In the genomic region with DNA sequence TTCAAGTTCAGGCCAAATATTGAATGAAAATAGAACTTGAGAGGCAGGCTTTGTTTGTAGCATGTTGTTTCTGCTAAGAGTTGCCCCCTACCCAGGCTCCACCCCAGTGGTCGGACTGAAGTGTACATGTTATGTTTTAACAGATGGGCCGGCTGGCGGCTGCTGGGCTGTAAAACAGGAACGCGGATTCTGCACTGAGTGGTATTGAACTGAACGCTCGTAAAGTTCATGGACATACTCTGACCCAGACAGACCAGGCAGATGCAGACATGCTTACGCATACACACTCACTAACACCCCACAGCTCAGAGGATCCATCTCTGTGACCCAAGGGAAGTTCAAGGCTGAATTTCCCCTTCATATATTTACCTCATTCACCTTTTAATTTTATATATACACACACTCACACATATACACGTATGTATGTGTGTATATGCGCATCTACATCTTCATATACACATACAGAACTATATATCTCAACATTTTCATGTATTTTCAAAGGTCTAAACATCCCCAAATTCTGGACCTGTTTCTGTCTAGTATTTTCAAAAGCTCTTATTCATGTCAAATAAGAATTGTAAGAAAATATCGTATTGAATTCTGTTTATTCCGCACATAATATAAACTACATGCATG, we compare ENCODE assay signal across 8 cellular contexts. TPM values are rescaled to one million over a fixed set of nuclear protein-coding genes. Genes with fewer than 3 reads are reported as not detected.
A peak's percentile ranks its signal among the peaks of the same experiment; 100 is the strongest.
DNase-seq lines count a peak whose midpoint lies in the region; ATAC-seq, FAIRE-seq and TF ChIP-seq lines count a peak whose summit lies in the region.

No MANE protein-coding gene starts in this region.

- no peak overlapping the region for H3K9ac ChIP-seq in KMS-11
- H3K9ac ChIP-seq in keratinocyte (ENCODE audit: control insufficient read depth, extremely low read depth, insufficient read depth, low read length): no peak overlapping the region

- H3K4me1 ChIP-seq in KMS-11 (ENCODE audit: low read depth, poor library complexity, severe bottlenecking): peaks cover 11% of the 10 kb centered on the region
- peaks cover 7% of the 10 kb centered on the region for H3K4me1 ChIP-seq in keratinocyte (ENCODE audit: control insufficient read depth, extremely low read depth, insufficient read depth, low read length)
- H3K4me1 ChIP-seq in thymus (ENCODE audit: control insufficient read depth, insufficient read depth, low read length): peaks cover 5% of the 10 kb centered on the region

- POLR2A ChIA-PET in activated CD8-positive, alpha-beta T cell treated with anti-CD3 and anti-CD28 coated beads, Interleukin-2, amount 10 ng/mL, durations not matched to agents 7 days and 5 days (lab: Charles Lee): interaction anchor here (0.8 to 4.4 kb wide), 5 partner anchors 44 to 251 kb away, joined by 3 to 23 read pairs (median 4); no protein-coding TSS in a partner anchor

- H3K9me1 ChIP-seq in keratinocyte (ENCODE audit: control insufficient read depth, extremely low read depth, insufficient read depth, low read length): no peaks in the 10 kb centered on the region

- no TSS peak for BruUV-seq in Calu3 (replicated peaks; lab: Mats Ljungman, UMichigan)

- peaks cover 29% of the 10 kb centered on the region for H3K36me3 Mint-ChIP-seq in Calu3 (ENCODE audit: insufficient read depth, unreplicated experiment)
- H3K36me3 Mint-ChIP-seq in activated CD8-positive, alpha-beta T cell treated with anti-CD3 and anti-CD28 coated beads, Interleukin-2, amount 10 ng/mL, durations not matched to agents 7 days and 5 days (ENCODE audit: low read depth): no peaks in the 10 kb centered on the region

- H3K9me3 ChIP-seq in keratinocyte (ENCODE audit: control insufficient read depth, low read depth, low read length): no peaks in the 10 kb centered on the region
- H3K9me3 ChIP-seq in thymus (ENCODE audit: control insufficient read depth): peaks cover 1% of the 10 kb centered on the region

- DNase-seq in Calu3 (peak; percentile 12), keratinocyte (ENCODE audit: low read depth, low spot score) (no peak)
- no peak for DNase-seq in activated CD8-positive, alpha-beta T cell treated with anti-CD3 and anti-CD28 coated beads, Interleukin-2, amount 10 ng/mL, durations not matched to agents 7 days and 5 days
- DNase-seq in stimulated activated naive CD4-positive, alpha-beta T cell treated with Interleukin-2 at 50 U/mL for 16 hours (lab: John Stamatoyannopoulos, UW): no peak

- no peak for FAIRE-seq in keratinocyte (lab: Jason Lieb, UNC)

- CTCF ChIA-PET in Calu3 (lab: Charles Lee): interaction anchor here (0.7 to 2.5 kb wide), 8 partner anchors 8 to 110 kb away, joined by 3 to 6 read pairs (median 3); no protein-coding TSS in a partner anchor
- CTCF ChIA-PET in activated CD8-positive, alpha-beta T cell treated with anti-CD3 and anti-CD28 coated beads, Interleukin-2, amount 10 ng/mL, durations not matched to agents 7 days and 5 days (lab: Charles Lee): interaction anchor here (0.9 to 1.2 kb wide), 5 partner anchors 9 to 308 kb away, joined by 3 to 4 read pairs (median 3); no protein-coding TSS in a partner anchor

- peak overlapping the region; percentile 70 for H3K4me2 ChIP-seq in KMS-11
- peak overlapping the region; percentile 96 for H3K4me2 ChIP-seq in keratinocyte (ENCODE audit: control insufficient read depth, extremely low read depth, insufficient read depth, low read depth, low read length)

- H3K27ac Mint-ChIP-seq in Calu3 (ENCODE audit: unreplicated experiment): peak overlapping the region; percentile 28
- no peak overlapping the region for H3K27ac Mint-ChIP-seq in activated CD8-positive, alpha-beta T cell treated with anti-CD3 and anti-CD28 coated beads, Interleukin-2, amount 10 ng/mL, durations not matched to agents 7 days and 5 days

- H3K27me3 ChIP-seq in KMS-11 (ENCODE audit: insufficient read depth, low read depth) (no peaks in the 10 kb centered on the region), keratinocyte (ENCODE audit: control insufficient read depth, extremely low read depth, insufficient read depth, low read length) (peaks cover 23% of the 10 kb centered on the region), thymus (ENCODE audit: control insufficient read depth, insufficient read depth) (peaks cover 5% of the 10 kb centered on the region)

- intact Hi-C loops in Calu3 (cut with micrococcal nuclease; ENCODE audit: unreplicated experiment): loop anchor here (5.0 kb wide), 1 partner anchor 112 kb away; no protein-coding TSS in a partner anchor

- H3K9me3 Mint-ChIP-seq in Calu3 (ENCODE audit: low read depth, unreplicated experiment): no peaks in the 10 kb centered on the region
- H3K9me3 Mint-ChIP-seq in activated CD8-positive, alpha-beta T cell treated with anti-CD3 and anti-CD28 coated beads, Interleukin-2, amount 10 ng/mL, durations not matched to agents 7 days and 5 days (ENCODE audit: insufficient read depth): no peaks in the 10 kb centered on the region

- WGBS in thymus: 37% methylated on average over 12 of the region's 12 CpGs

- H3K79me2 ChIP-seq in KMS-11 (ENCODE audit: insufficient read depth, low read depth): no peaks in the 10 kb centered on the region
- H3K79me2 ChIP-seq in keratinocyte (ENCODE audit: control insufficient read depth, insufficient read depth, low read length): no peaks in the 10 kb centered on the region

- H3K27me3 Mint-ChIP-seq in Calu3 (ENCODE audit: unreplicated experiment): no peaks in the 10 kb centered on the region
- H3K27me3 Mint-ChIP-seq in activated CD8-positive, alpha-beta T cell treated with anti-CD3 and anti-CD28 coated beads, Interleukin-2, amount 10 ng/mL, durations not matched to agents 7 days and 5 days (ENCODE audit: low read depth): peaks cover 24% of the 10 kb centered on the region

- H4K20me1 ChIP-seq in KMS-11 (ENCODE audit: insufficient read depth): no peaks in the 10 kb centered on the region
- no peaks in the 10 kb centered on the region for H4K20me1 ChIP-seq in keratinocyte (ENCODE audit: control insufficient read depth, extremely low read depth, insufficient read depth, low read length)

- H3K4me1 Mint-ChIP-seq in Calu3 (ENCODE audit: low read depth, unreplicated experiment): peaks cover 13% of the 10 kb centered on the region
- peaks cover 15% of the 10 kb centered on the region for H3K4me1 Mint-ChIP-seq in activated CD8-positive, alpha-beta T cell treated with anti-CD3 and anti-CD28 coated beads, Interleukin-2, amount 10 ng/mL, durations not matched to agents 7 days and 5 days (ENCODE audit: low read depth)

- H2AFZ ChIP-seq in KMS-11 (ENCODE audit: low read depth) (peak overlapping the region; percentile 95; the same call in 1 of the 2 replicates), keratinocyte (ENCODE audit: control insufficient read depth, low read length) (no peak overlapping the region)

- dilution Hi-C loops in keratinocyte (cut with MboI; ENCODE audit: extremely low pct_ligation_motif_present, low sequenced_read_pairs): no loop called here

- TF ChIP-seq CTCF in Calu3 (IDR thresholded peaks at IDR 0.05; ENCODE audit: unreplicated experiment) (no peak), KMS-11 (conservative IDR thresholded peaks at IDR 0.05; ENCODE audit: low read depth, low read length) (no peak), keratinocyte (optimal IDR thresholded peaks at IDR 0.05 in 1 of 3, IDR thresholded peaks at IDR 0.05 in 1 of 3, conservative IDR thresholded peaks at IDR 0.05 in 1 of 3; ENCODE audit: extremely low read depth in 1 of 3, insufficient read depth in 2 of 3, low read length in 3 of 3) (no peak)

- H3K27ac ChIP-seq in KMS-11: no peak overlapping the region
- H3K27ac ChIP-seq in keratinocyte (ENCODE audit: control insufficient read depth, insufficient read depth, low read length): no peak overlapping the region
- no peak overlapping the region for H3K27ac ChIP-seq in thymus (ENCODE audit: low read depth)

- no peaks in the 10 kb centered on the region for H3K36me3 ChIP-seq in KMS-11 (ENCODE audit: insufficient read depth)
- H3K36me3 ChIP-seq in keratinocyte (ENCODE audit: control insufficient read depth in 2 of 2, extremely low read depth in 1 of 2, insufficient read depth in 2 of 2, low read length in 2 of 2): no peaks in the 10 kb centered on the region
- no peaks in the 10 kb centered on the region for H3K36me3 ChIP-seq in thymus (ENCODE audit: control insufficient read depth, insufficient read depth)

- ATAC-seq in activated CD8-positive, alpha-beta T cell treated with anti-CD3 and anti-CD28 coated beads, Interleukin-2, amount 10 ng/mL, durations not matched to agents 7 days and 5 days: no peak
- ATAC-seq in HG02970 (IDR thresholded peaks at IDR 0.05; ENCODE audit: low FRiP score, unreplicated experiment) (no peak), GM19035 (IDR thresholded peaks at IDR 0.05; ENCODE audit: unreplicated experiment) (no peak)

- H3K4me3 ChIP-seq in KMS-11 (IDR thresholded peaks at IDR 0.05; ENCODE audit: insufficient read depth, low read depth, low read length) (no peak overlapping the region), keratinocyte (ENCODE audit: control insufficient read depth in 2 of 3, extremely low read depth in 1 of 3, insufficient read depth in 2 of 3, low read depth in 1 of 3, low read length in 3 of 3) (no peak overlapping the region), thymus (ENCODE audit: low read length) (peak overlapping the region; percentile 74)

- peak overlapping the region; percentile 85 for H3K4me3 Mint-ChIP-seq in Calu3 (ENCODE audit: low read depth, unreplicated experiment)
- H3K4me3 Mint-ChIP-seq in activated CD8-positive, alpha-beta T cell treated with anti-CD3 and anti-CD28 coated beads, Interleukin-2, amount 10 ng/mL, durations not matched to agents 7 days and 5 days: peak overlapping the region; percentile 90

RNA-seq across cellular contexts. Expression of a gene that starts 1.4 kb away (rescaled TPM):
- total RNA-seq in Calu3 (2022): 13.1 and 16.1 TPM in 2 replicates
- 1 to 10 TPM; 2.0 to 2.4 TPM for total RNA-seq in activated CD8-positive, alpha-beta T cell treated with anti-CD3 and anti-CD28 coated beads, Interleukin-2, amount 10 ng/mL, durations not matched to agents 7 days and 5 days
- 0.26 to 0.45 TPM (median 0.35 TPM) in 3 replicates for polyA plus RNA-seq in keratinocyte
- 15.2 TPM for polyA plus RNA-seq in keratinocyte (2011; ENCODE audit: low read depth)
- 0.22 and 0.63 TPM in 2 replicates for polyA plus RNA-seq in keratinocyte (2011; cell fraction: cytosol; rRNA removed)
- 0.48 and 1.0 TPM in 2 replicates for polyA plus RNA-seq in keratinocyte (2011; cell fraction: nucleus; rRNA removed)
- polyA plus RNA-seq in keratinocyte (2012; ENCODE audit: low replicate concordance): 0.73 and 23.5 TPM in 2 replicates
- polyA minus RNA-seq in keratinocyte: 1.2 TPM in 1 of 3 replicates, not detected in the others
- polyA minus RNA-seq in keratinocyte (2011; cell fraction: cytosol; rRNA and poly(A)+ RNA removed): not detected
- 0.53 and 1.2 TPM in 2 replicates for polyA minus RNA-seq in keratinocyte (2011; cell fraction: nucleus; rRNA and poly(A)+ RNA removed)
- 5.1 TPM for polyA plus RNA-seq in thymus

RNA-seq across cellular contexts. Expression of a gene that starts 44.4 kb away (rescaled TPM):
- total RNA-seq in Calu3 (2022): 11.0 and 13.2 TPM in 2 replicates
- total RNA-seq in activated CD8-positive, alpha-beta T cell treated with anti-CD3 and anti-CD28 coated beads, Interleukin-2, amount 10 ng/mL, durations not matched to agents 7 days and 5 days: 1 to 10 TPM; 6.4 to 6.5 TPM
- polyA plus RNA-seq in keratinocyte (4.6 to 7.2 TPM (median 5.1 TPM) in 3 replicates), thymus (6.1 TPM)
- polyA plus RNA-seq in keratinocyte (2011; ENCODE audit: low read depth): 1.5 TPM
- polyA plus RNA-seq in keratinocyte (2011; cell fraction: cytosol; rRNA removed): 3.2 and 7.7 TPM in 2 replicates
- polyA plus RNA-seq in keratinocyte (2011; cell fraction: nucleus; rRNA removed): 8.2 and 8.9 TPM in 2 replicates
- polyA plus RNA-seq in keratinocyte (2012; ENCODE audit: low replicate concordance): 4.2 and 4.4 TPM in 2 replicates
- polyA minus RNA-seq in keratinocyte: 1.8 to 2.7 TPM in 2 of 3 replicates, not detected in the other
- polyA minus RNA-seq in keratinocyte (2011; cell fraction: cytosol; rRNA and poly(A)+ RNA removed): not detected
- 2.0 and 8.9 TPM in 2 replicates for polyA minus RNA-seq in keratinocyte (2011; cell fraction: nucleus; rRNA and poly(A)+ RNA removed)
